ENCODE assay signal across 10 cellular contexts in the genomic region with DNA sequence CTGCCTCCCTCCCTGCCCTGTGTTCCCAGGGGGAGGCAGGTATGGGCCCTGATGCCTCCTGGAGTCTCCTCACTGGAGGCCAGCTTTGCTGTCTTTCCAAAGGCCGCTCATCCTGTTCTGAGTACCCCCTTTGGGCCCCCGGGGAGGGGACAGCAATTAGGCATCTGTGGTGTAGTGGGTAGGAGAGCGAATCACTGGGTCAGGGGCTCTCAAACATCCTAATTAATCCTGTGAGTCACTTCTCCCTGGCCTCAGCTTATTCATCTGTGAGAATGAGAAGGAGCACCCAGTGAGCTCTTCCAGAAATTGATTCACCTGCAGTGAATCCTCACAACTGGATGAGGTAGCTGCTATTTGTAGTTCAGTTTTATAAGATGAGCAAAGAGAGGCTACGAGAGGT. TPM values are rescaled to one million over a fixed set of nuclear protein-coding genes. Genes with fewer than 3 reads are reported as not detected.
DNase-seq lines count a peak whose midpoint lies in the region; ATAC-seq and TF ChIP-seq lines count a peak whose summit lies in the region.
"Had no signal": no experiment of that assay in that cellular context is flagged by ENCODE, and none has a peak within 500 bp of the region (broad histone marks: within the 10 kb centered on the region; RNA-seq: fewer than 3 reads in every experiment).

No MANE protein-coding gene starts in this region.

- H3K36me3 Mint-ChIP-seq in CD4-positive, CD25-positive, alpha-beta regulatory T cell: peaks cover 9% of the 10 kb centered on the region
- H3K36me3 Mint-ChIP-seq in activated naive CD4-positive, alpha-beta T cell treated with anti-CD3 and anti-CD28 coated beads, Interleukin-2, amount 50 U/mL, for 24 hours: peaks cover 5% of the 10 kb centered on the region
- H3K36me3 Mint-ChIP-seq in natural killer cell: no peaks in the 10 kb centered on the region

- H3K27ac Mint-ChIP-seq in CD4-positive, CD25-positive, alpha-beta regulatory T cell: peak overlapping the region; percentile 92 to 94 (median 93)
- peak overlapping the region; percentile 71 for H3K27ac Mint-ChIP-seq in activated naive CD4-positive, alpha-beta T cell treated with anti-CD3 and anti-CD28 coated beads, Interleukin-2, amount 50 U/mL, for 24 hours
- peak overlapping the region; percentile 79 to 92 for H3K27ac Mint-ChIP-seq in natural killer cell

- H3K4me1 Mint-ChIP-seq in CD4-positive, CD25-positive, alpha-beta regulatory T cell: peaks cover 11 to 90% (median 47%) of the 10 kb centered on the region in 4 donors
- peaks cover 89% of the 10 kb centered on the region for H3K4me1 Mint-ChIP-seq in activated naive CD4-positive, alpha-beta T cell treated with anti-CD3 and anti-CD28 coated beads, Interleukin-2, amount 50 U/mL, for 24 hours
- peaks cover 70 to 83% of the 10 kb centered on the region in 2 donors for H3K4me1 Mint-ChIP-seq in natural killer cell

- no peaks in the 10 kb centered on the region for H3K27me3 Mint-ChIP-seq in CD4-positive, CD25-positive, alpha-beta regulatory T cell
- H3K27me3 Mint-ChIP-seq in activated naive CD4-positive, alpha-beta T cell treated with anti-CD3 and anti-CD28 coated beads, Interleukin-2, amount 50 U/mL, for 24 hours: no peaks in the 10 kb centered on the region
- no peaks in the 10 kb centered on the region for H3K27me3 Mint-ChIP-seq in natural killer cell (ENCODE audit: low read depth in 2 of 2)

- no peaks in the 10 kb centered on the region for H3K36me3 ChIP-seq in CD4-positive, CD25-positive, alpha-beta regulatory T cell (ENCODE audit: control insufficient read depth, insufficient read depth, low read length)

- H3K4me3 Mint-ChIP-seq in CD4-positive, CD25-positive, alpha-beta regulatory T cell: peak overlapping the region; percentile 90 to 98 (median 91)
- peak overlapping the region; percentile 90 for H3K4me3 Mint-ChIP-seq in activated naive CD4-positive, alpha-beta T cell treated with anti-CD3 and anti-CD28 coated beads, Interleukin-2, amount 50 U/mL, for 24 hours
- H3K4me3 Mint-ChIP-seq in natural killer cell: peak overlapping the region; percentile 81

- DNase-seq in CD4-positive, CD25-positive, alpha-beta regulatory T cell: no peak
- DNase-seq in HCEC 1CT (peak; percentile 9), natural killer cell (no peak), germinal center (ENCODE audit: low spot score) (no peak), AG20443 (ENCODE audit: low spot score) (no peak)
- DNase-seq: activated CD8-positive, alpha-beta memory T cell treated with anti-CD3 and anti-CD28 coated beads for 24 hours; NCI-H2171 had no signal

- intact Hi-C loops in natural killer cell (cut with micrococcal nuclease): loop anchor here (2.0 to 10.0 kb wide), 2 partner anchors 14 to 94 kb away; no protein-coding TSS in a partner anchor

- no peak for TF ChIP-seq CTCF in natural killer cell (IDR thresholded peaks at IDR 0.05)

- no peaks in the 10 kb centered on the region for H3K9me3 ChIP-seq in CD4-positive, CD25-positive, alpha-beta regulatory T cell (ENCODE audit: control insufficient read depth in 2 of 2, low read length in 2 of 2)

- ATAC-seq in CD4-positive, CD25-positive, alpha-beta regulatory T cell (ENCODE audit: low read depth in 2 of 2): no peak
- ATAC-seq in natural killer cell (no peak), HG03460 (IDR thresholded peaks at IDR 0.05; ENCODE audit: unreplicated experiment) (no peak), GM19455 (IDR thresholded peaks at IDR 0.05; ENCODE audit: unreplicated experiment) (no peak)

- no peaks in the 10 kb centered on the region for H3K27me3 ChIP-seq in CD4-positive, CD25-positive, alpha-beta regulatory T cell (ENCODE audit: control insufficient read depth, insufficient read depth, low read length)

- no peaks in the 10 kb centered on the region for H3K9me3 Mint-ChIP-seq in CD4-positive, CD25-positive, alpha-beta regulatory T cell
- no peaks in the 10 kb centered on the region for H3K9me3 Mint-ChIP-seq in activated naive CD4-positive, alpha-beta T cell treated with anti-CD3 and anti-CD28 coated beads, Interleukin-2, amount 50 U/mL, for 24 hours
- H3K9me3 Mint-ChIP-seq in natural killer cell: no peaks in the 10 kb centered on the region

- peak overlapping the region; percentile 80 for H3K27ac ChIP-seq in CD4-positive, CD25-positive, alpha-beta regulatory T cell (ENCODE audit: insufficient read depth, low read length, poor library complexity, severe bottlenecking)

- H3K4me3 ChIP-seq in CD4-positive, CD25-positive, alpha-beta regulatory T cell (ENCODE audit: low read depth, low read length): no peak overlapping the region

- peaks cover 50% of the 10 kb centered on the region for H3K4me1 ChIP-seq in CD4-positive, CD25-positive, alpha-beta regulatory T cell (ENCODE audit: control insufficient read depth, insufficient read depth, low read length, poor library complexity, severe bottlenecking)

RNA-seq across cellular contexts. Expression of a gene that starts 16.4 kb away (rescaled TPM):
- total RNA-seq in CD4-positive, CD25-positive, alpha-beta regulatory T cell: 26.3 TPM
- polyA plus RNA-seq in CD4-positive, CD25-positive, alpha-beta regulatory T cell: under 1 TPM; 0.22 to 0.30 (median 0.26) TPM
- total RNA-seq in natural killer cell: 10 to 100 TPM; 40.0 to 47.9 (median 45.3) TPM
